ENCODE assay signal across 8 cellular contexts in genomic region chr4:26330186-26330787, GRCh38. TPM values are rescaled to one million over a fixed set of nuclear protein-coding genes. Genes with fewer than 3 reads are reported as not detected.
DNase-seq lines count a peak whose midpoint lies in the region; ATAC-seq and TF ChIP-seq lines count a peak whose summit lies in the region.

No MANE protein-coding gene starts in this region.

- no peaks in the 10 kb centered on the region for H3K36me3 ChIP-seq in hepatocyte (replicated peaks; ENCODE audit: insufficient read depth, low read depth)

- H3K9me2 ChIP-seq in hepatocyte (replicated peaks; ENCODE audit: insufficient read depth) = no peaks in the 10 kb centered on the region

- peaks cover 95% of the 10 kb centered on the region for H4K20me1 ChIP-seq in hepatocyte (ENCODE audit: insufficient read depth, poor library complexity, severe bottlenecking)

- H3K27me3 ChIP-seq in CD4-positive, alpha-beta T cell (ENCODE audit: control insufficient read depth, insufficient read depth, low read length) = no peaks in the 10 kb centered on the region
- H3K27me3 ChIP-seq in hepatocyte = no peaks in the 10 kb centered on the region

- H3K27ac Mint-ChIP-seq in CD4-positive, alpha-beta T cell = no peak overlapping the region
- H3K27ac Mint-ChIP-seq in stimulated activated memory B cell treated with anti-CD40 and anti-IgM and Interleukin-4, amounts not matched to agents 10 μg/mL and 1 μg/mL and 100 μg/mL, for 72 hours = no peak overlapping the region

- H3K27me3 Mint-ChIP-seq in CD4-positive, alpha-beta T cell = no peaks in the 10 kb centered on the region
- H3K27me3 Mint-ChIP-seq in stimulated activated memory B cell treated with anti-CD40 and anti-IgM and Interleukin-4, amounts not matched to agents 10 μg/mL and 1 μg/mL and 100 μg/mL, for 72 hours = no peaks in the 10 kb centered on the region

- no peak for DNase-seq in CD4-positive, alpha-beta T cell
- DNase-seq in NCI-H510A treated with DMSO at 0.1 percent for 48 hours (lab: John Stamatoyannopoulos, UW) (peak; percentile 62), astrocyte of the spinal cord (ENCODE audit: low read depth, low spot score) (peak; percentile 79), hepatocyte (ENCODE audit: low spot score) (peak; percentile 78)
- no peak for DNase-seq in stimulated activated CD4-positive, alpha-beta T cell treated with anti-CD3 and anti-CD28 coated beads, Interleukin-2, amount 100 ng/mL, for 48 hours

- WGBS in hepatocyte (ENCODE audit: low lambda C conversion rate, missing lambda C conversion rate) = 50% methylated on average over 4 of the region's 4 CpGs

- in situ Hi-C loops in astrocyte of the spinal cord (cut with HindIII; ENCODE audit: low sequenced_read_pairs) = no loop called here

- peak; percentile 82 for ATAC-seq in CD4-positive, alpha-beta T cell (ENCODE audit: poor library complexity)
- ATAC-seq in GM18873 (IDR thresholded peaks at IDR 0.05; ENCODE audit: low FRiP score, unreplicated experiment) (peak; percentile 71), HG03439 (IDR thresholded peaks at IDR 0.05; ENCODE audit: unreplicated experiment) (peak; percentile 70)
- ATAC-seq in stimulated activated memory B cell treated with anti-CD40 and anti-IgM and Interleukin-4, amounts not matched to agents 10 μg/mL and 1 μg/mL and 100 μg/mL, for 72 hours = peak; percentile 63

- H3K4me1 ChIP-seq in hepatocyte (ENCODE audit: insufficient read depth) = peaks cover 18% of the 10 kb centered on the region

- intact Hi-C loops in CD4-positive, alpha-beta T cell (cut with DNase I, micrococcal nuclease) = loop anchor here (1.0 to 10.0 kb wide), 3 partner anchors 80 to 672 kb away; no protein-coding TSS in a partner anchor

- no peaks in the 10 kb centered on the region for H3K36me3 Mint-ChIP-seq in CD4-positive, alpha-beta T cell (ENCODE audit: low read depth)
- H3K36me3 Mint-ChIP-seq in stimulated activated memory B cell treated with anti-CD40 and anti-IgM and Interleukin-4, amounts not matched to agents 10 μg/mL and 1 μg/mL and 100 μg/mL, for 72 hours = no peaks in the 10 kb centered on the region

- no peak overlapping the region for H3K4me3 Mint-ChIP-seq in CD4-positive, alpha-beta T cell
- no peak overlapping the region for H3K4me3 Mint-ChIP-seq in stimulated activated memory B cell treated with anti-CD40 and anti-IgM and Interleukin-4, amounts not matched to agents 10 μg/mL and 1 μg/mL and 100 μg/mL, for 72 hours

- peak overlapping the region; percentile 41 for H3K4me2 ChIP-seq in hepatocyte

- peaks cover 56% of the 10 kb centered on the region for H3K4me1 Mint-ChIP-seq in CD4-positive, alpha-beta T cell (ENCODE audit: low read depth)
- H3K4me1 Mint-ChIP-seq in stimulated activated memory B cell treated with anti-CD40 and anti-IgM and Interleukin-4, amounts not matched to agents 10 μg/mL and 1 μg/mL and 100 μg/mL, for 72 hours = peaks cover 40% of the 10 kb centered on the region

- peak; percentile 84 for TF ChIP-seq CTCF in CD4-positive, alpha-beta T cell (IDR thresholded peaks at IDR 0.05)
- TF ChIP-seq CTCF in astrocyte of the spinal cord (IDR thresholded peaks at IDR 0.05; ENCODE audit: low read depth, low read length) (peak; percentile 65), hepatocyte (IDR thresholded peaks at IDR 0.05; ENCODE audit: poor library complexity) (peak; percentile 68)

- H3K79me2 ChIP-seq in hepatocyte = peaks cover 99% of the 10 kb centered on the region

- H3K9me3 Mint-ChIP-seq in CD4-positive, alpha-beta T cell = no peaks in the 10 kb centered on the region
- no peaks in the 10 kb centered on the region for H3K9me3 Mint-ChIP-seq in stimulated activated memory B cell treated with anti-CD40 and anti-IgM and Interleukin-4, amounts not matched to agents 10 μg/mL and 1 μg/mL and 100 μg/mL, for 72 hours

- no peak overlapping the region for H3K4me3 ChIP-seq in astrocyte of the spinal cord (ENCODE audit: low read depth, low read length)
- H3K4me3 ChIP-seq in hepatocyte = no peak overlapping the region

- POLR2A ChIA-PET in CD4-positive, alpha-beta T cell (lab: Charles Lee) = interaction anchor here (0.6 to 1.5 kb wide), 5 partner anchors 10 to 225 kb away, joined by 3 to 7 read pairs (median 3); no protein-coding TSS in a partner anchor

- H3K9me3 ChIP-seq in CD4-positive, alpha-beta T cell (ENCODE audit: control insufficient read depth, low read length) = no peaks in the 10 kb centered on the region
- no peaks in the 10 kb centered on the region for H3K9me3 ChIP-seq in hepatocyte (ENCODE audit: low read depth)

- no peak overlapping the region for H2AFZ ChIP-seq in hepatocyte

- CTCF ChIA-PET in CD4-positive, alpha-beta T cell (lab: Charles Lee) = interaction anchor here (0.5 to 4.6 kb wide), 21 partner anchors 8 to 488 kb away, joined by 3 to 33 read pairs (median 4); no protein-coding TSS in a partner anchor

- H3K27ac ChIP-seq in CD4-positive, alpha-beta T cell (ENCODE audit: low read depth, low read length) = no peak overlapping the region
- H3K27ac ChIP-seq in hepatocyte = peak overlapping the region; percentile 19

RNA-seq across cellular contexts. Expression of gene RBPJ, which starts 9.5 kb away (rescaled TPM):
- total RNA-seq in CD4-positive, alpha-beta T cell = 10 to 100 TPM; 64.1 to 72.3 TPM
- total RNA-seq in hepatocyte = 54.8 and 74.5 TPM in 2 replicates
- polyA plus RNA-seq in hepatocyte = 73.7 and 80.2 TPM in 2 replicates

Comparison
In these comparisons a context has a peak if more than half of its experiments do, and no peak if none do; other contexts are left out.
1. DNase-seq: peak in NCI-H510A treated with DMSO at 0.1 percent for 48 hours (single experiment), astrocyte of the spinal cord (single experiment) and hepatocyte (single experiment); none in CD4-positive, alpha-beta T cell (0 of 10) and stimulated activated CD4-positive, alpha-beta T cell treated with anti-CD3 and anti-CD28 coated beads, Interleukin-2, amount 100 ng/mL, for 48 hours (0 of 2).
2. Peak in every context shown above with its lines, with median percentiles within 50 percentile points of each other: ATAC-seq and CTCF ChIP-seq.